In the genomic region with DNA sequence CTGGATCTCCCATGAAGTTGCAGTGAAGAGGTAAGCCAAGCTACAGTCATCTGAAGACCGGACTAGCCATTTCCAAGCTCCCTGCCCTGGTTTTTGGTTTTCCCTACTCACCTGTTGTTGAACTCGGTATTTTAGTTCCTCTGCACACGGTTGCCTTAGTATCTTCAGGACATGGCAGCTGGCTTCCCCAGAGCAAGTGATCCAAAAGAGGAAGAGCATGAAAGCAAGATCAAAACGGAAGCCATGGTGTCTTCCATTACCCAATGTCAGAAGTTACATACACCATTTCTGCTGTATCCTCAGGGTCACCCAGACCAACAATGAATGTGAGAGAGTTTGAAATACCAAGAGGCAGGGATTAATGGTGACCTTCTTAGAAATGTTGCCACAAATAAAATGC, we compare ENCODE assay signal across 27 cellular contexts.
"Had no signal": no experiment of that assay in that cellular context is flagged by ENCODE, and none has a peak within 500 bp of the region (broad histone marks: within the 10 kb centered on the region; RNA-seq: fewer than 3 reads in every experiment).

No MANE protein-coding gene starts in this region.

- H3K27me3 Mint-ChIP-seq: activated naive CD8-positive, alpha-beta T cell treated with anti-CD3 and anti-CD28 coated beads, Interleukin-2, amount 10 ng/mL, durations not matched to agents 7 days and 5 days had no signal

- H3K27ac Mint-ChIP-seq: activated B cell treated with CpG ODN at 0.5 μM for 24 hours; activated naive CD4-positive, alpha-beta T cell treated with anti-CD3 and anti-CD28 coated beads for 36 hours; activated naive CD8-positive, alpha-beta T cell treated with anti-CD3 and anti-CD28 coated beads, Interleukin-2, amount 10 ng/mL, durations not matched to agents 7 days and 5 days; endodermal cell; nephron; stimulated activated effector memory CD8-positive, alpha-beta T cell treated with anti-CD3 and anti-CD28 coated beads, Interleukin-12 subunit alpha, Interleukin-12 subunit beta, amount 100 ng/mL, for 72 hours had no signal

- H3K36me3 Mint-ChIP-seq: activated naive CD8-positive, alpha-beta T cell treated with anti-CD3 and anti-CD28 coated beads, Interleukin-2, amount 10 ng/mL, durations not matched to agents 7 days and 5 days; stimulated activated effector memory CD8-positive, alpha-beta T cell treated with anti-CD3 and anti-CD28 coated beads, Interleukin-12 subunit alpha, Interleukin-12 subunit beta, amount 100 ng/mL, for 72 hours had no signal

- H3K27me3 ChIP-seq: esophagus squamous epithelium, gastroesophageal sphincter, stomach, suprapubic skin, tibial nerve had no signal

- H3K4me1 Mint-ChIP-seq: activated B cell treated with CpG ODN at 0.5 μM for 24 hours; activated naive CD8-positive, alpha-beta T cell treated with anti-CD3 and anti-CD28 coated beads, Interleukin-2, amount 10 ng/mL, durations not matched to agents 7 days and 5 days; endodermal cell; nephron; stimulated activated effector memory CD8-positive, alpha-beta T cell treated with anti-CD3 and anti-CD28 coated beads, Interleukin-12 subunit alpha, Interleukin-12 subunit beta, amount 100 ng/mL, for 72 hours had no signal

- H3K4me3 Mint-ChIP-seq: activated B cell treated with CpG ODN at 0.5 μM for 24 hours; activated naive CD4-positive, alpha-beta T cell treated with anti-CD3 and anti-CD28 coated beads for 36 hours; activated naive CD8-positive, alpha-beta T cell treated with anti-CD3 and anti-CD28 coated beads, Interleukin-2, amount 10 ng/mL, durations not matched to agents 7 days and 5 days; endodermal cell; nephron; stimulated activated effector memory CD8-positive, alpha-beta T cell treated with anti-CD3 and anti-CD28 coated beads, Interleukin-12 subunit alpha, Interleukin-12 subunit beta, amount 100 ng/mL, for 72 hours had no signal

- H3K27ac ChIP-seq: coronary artery, esophagus squamous epithelium, gastroesophageal sphincter, suprapubic skin, tibial nerve had no signal

- H3K9me3 Mint-ChIP-seq: activated B cell treated with CpG ODN at 0.5 μM for 24 hours; activated naive CD4-positive, alpha-beta T cell treated with anti-CD3 and anti-CD28 coated beads for 36 hours; activated naive CD8-positive, alpha-beta T cell treated with anti-CD3 and anti-CD28 coated beads, Interleukin-2, amount 10 ng/mL, durations not matched to agents 7 days and 5 days; endodermal cell; stimulated activated effector memory CD8-positive, alpha-beta T cell treated with anti-CD3 and anti-CD28 coated beads, Interleukin-12 subunit alpha, Interleukin-12 subunit beta, amount 100 ng/mL, for 72 hours had no signal

- FAIRE-seq: islet of Langerhans, small intestine, urothelium cell line had no signal

- H3K4me3 ChIP-seq: coronary artery, esophagus squamous epithelium, gastroesophageal sphincter, stomach, suprapubic skin, tibial nerve had no signal

- ATAC-seq: gastroesophageal sphincter; sciatic nerve; stimulated activated effector memory CD8-positive, alpha-beta T cell treated with anti-CD3 and anti-CD28 coated beads, Interleukin-12 subunit alpha, Interleukin-12 subunit beta, amount 100 ng/mL, for 72 hours had no signal

- DNase-seq: activated B cell treated with CpG ODN at 0.5 μM for 24 hours; activated CD4-positive, alpha-beta T cell treated with anti-CD3 and anti-CD28 coated beads for 4 hours; activated CD4-positive, alpha-beta T cell treated with anti-CD3 and anti-CD28 coated beads, Interleukin-2, amount 50 U/mL, for 48 hours; activated naive CD4-positive, alpha-beta T cell treated with anti-CD3 and anti-CD28 coated beads for 36 hours; activated naive CD8-positive, alpha-beta T cell treated with anti-CD3 and anti-CD28 coated beads, Interleukin-2, amount 10 ng/mL, durations not matched to agents 7 days and 5 days; activated T-cell treated with anti-CD3 and anti-CD28 coated beads, Interleukin-2, amount 50 U/mL, for 48 hours; amygdala; cerebellar nuclear complex; endodermal cell; esophagus squamous epithelium; head of caudate nucleus; hypothalamus; mesenchymal stem cell; nucleus accumbens; small intestine; stimulated activated CD4-positive, alpha-beta T cell treated with anti-CD3 and anti-CD28 coated beads, Interleukin-2, amount 100 ng/mL, for 24 hours; stomach; T1000 had no signal
